8 cellular contexts compared by ENCODE assay signal in genomic region chr19:17309198-17309961, GRCh38. TPM values are rescaled to one million over a fixed set of nuclear protein-coding genes. Genes with fewer than 3 reads are reported as not detected.
DNase-seq lines count a peak whose midpoint lies in the region; ATAC-seq lines count a peak whose summit lies in the region.

Gene DDA1 (plus strand): TSS chr19:17309563. CDS start chr19:17309655, 92 bp downstream.

- peak within 1 kb of the TSS; percentile 95 to 99 (median 97) for H3K4me3 Mint-ChIP-seq in CD4-positive, alpha-beta memory T cell

- peak; percentile 97 to 100 (median 99) for DNase-seq in CD4-positive, alpha-beta memory T cell
- peak; percentile 98 for DNase-seq in HT-29 (ENCODE audit: low spot score)
- peak; percentile 99 for DNase-seq in NOMO-1 (lab: John Stamatoyannopoulos, UW; ENCODE audit: unreplicated experiment in 2 of 2)
- peak; percentile 99 to 100 (median 99) for DNase-seq in effector memory CD4-positive, alpha-beta T cell
- DNase-seq in lung microvascular endothelial cell (ENCODE audit: low read depth in 2 of 2), result peak; percentile 100
- DNase-seq in stimulated activated CD4-positive, alpha-beta T cell treated with anti-CD3 and anti-CD28 coated beads, TNF-alpha, amount 100 ng/mL, for 48 hours (ENCODE audit: low read depth in 3 of 3), result peak; percentile 97 to 99 (median 98)

- peak within 1 kb of the TSS; percentile 78 to 97 (median 97) for H3K27ac Mint-ChIP-seq in CD4-positive, alpha-beta memory T cell

- peak within 1 kb of the TSS; percentile 82 for H3K27ac ChIP-seq in CD4-positive, alpha-beta memory T cell (ENCODE audit: low read depth, low read length)
- H3K27ac ChIP-seq in effector memory CD4-positive, alpha-beta T cell (ENCODE audit: insufficient read depth, low read length, poor library complexity, severe bottlenecking), result peak within 1 kb of the TSS; percentile 83

- H3K4me3 ChIP-seq in CD4-positive, alpha-beta memory T cell (ENCODE audit: low read length in 2 of 2), result peak within 1 kb of the TSS; percentile 81 to 82
- peak within 1 kb of the TSS; percentile 76 for H3K4me3 ChIP-seq in effector memory CD4-positive, alpha-beta T cell (ENCODE audit: insufficient read depth, low read depth, low read length, poor library complexity, severe bottlenecking)

- H3K4me1 Mint-ChIP-seq in CD4-positive, alpha-beta memory T cell, result peaks cover 26 to 65% (median 45%) of the 10 kb centered on the region in 4 donors

- no peaks in the 10 kb centered on the region for H3K9me3 ChIP-seq in CD4-positive, alpha-beta memory T cell (ENCODE audit: control insufficient read depth in 1 of 2, low read length in 2 of 2)
- no peaks in the 10 kb centered on the region for H3K9me3 ChIP-seq in effector memory CD4-positive, alpha-beta T cell (ENCODE audit: control insufficient read depth, low read length)

- CTCF ChIA-PET in CD4-positive, alpha-beta memory T cell (lab: Charles Lee; ENCODE audit: partially characterized antibody), result interaction anchor here (0.8 to 2.0 kb wide), 10 partner anchors 12 to 157 kb away, joined by 3 to 8 read pairs (median 4); partner anchors contain the start of genes ANO8, BABAM1 and MVB12A
- CTCF ChIA-PET in activated CD8-positive, alpha-beta memory T cell treated with anti-CD3 and anti-CD28 coated beads for 36 hours (lab: Charles Lee), result interaction anchor here (0.5 to 1.4 kb wide), 8 partner anchors 11 to 325 kb away, joined by 3 to 6 read pairs (median 3); partner anchors contain the start of gene ANO8

- H3K4me1 ChIP-seq in CD4-positive, alpha-beta memory T cell (ENCODE audit: insufficient read depth, low read length), result peaks cover 51% of the 10 kb centered on the region
- peaks cover 28% of the 10 kb centered on the region for H3K4me1 ChIP-seq in effector memory CD4-positive, alpha-beta T cell (ENCODE audit: control insufficient read depth, insufficient read depth, low read length, poor library complexity, severe bottlenecking)

- H3K9me3 Mint-ChIP-seq in CD4-positive, alpha-beta memory T cell, result no peaks in the 10 kb centered on the region

- ATAC-seq in GM19467 (IDR thresholded peaks at IDR 0.05; ENCODE audit: unreplicated experiment), result peak; percentile 41

- peaks cover 17% of the 10 kb centered on the region for H3K36me3 ChIP-seq in CD4-positive, alpha-beta memory T cell (ENCODE audit: insufficient read depth, low read length)
- peaks cover 16% of the 10 kb centered on the region for H3K36me3 ChIP-seq in effector memory CD4-positive, alpha-beta T cell (ENCODE audit: control insufficient read depth, insufficient read depth, low read length)

- intact Hi-C loops in CD4-positive, alpha-beta memory T cell (cut with micrococcal nuclease), result loop anchor here (1.0 to 5.0 kb wide), 4 partner anchors 28 to 98 kb away; partner anchors contain the start of genes BABAM1, BST2, GTPBP3 and OCEL1

- H3K27me3 Mint-ChIP-seq in CD4-positive, alpha-beta memory T cell, result no peaks in the 10 kb centered on the region

- POLR2A ChIA-PET in CD4-positive, alpha-beta memory T cell (lab: Charles Lee; ENCODE audit: partially characterized antibody), result interaction anchor here (0.7 to 3.7 kb wide), 18 partner anchors 8 to 234 kb away, joined by 3 to 54 read pairs (median 5); partner anchors contain the start of genes ANO8, BABAM1, HAUS8 and MVB12A
- POLR2A ChIA-PET in activated CD8-positive, alpha-beta memory T cell treated with anti-CD3 and anti-CD28 coated beads for 36 hours (lab: Charles Lee), result interaction anchor here (0.5 to 1.2 kb wide), 8 partner anchors 19 to 967 kb away, joined by 3 to 4 read pairs (median 3); partner anchors contain the start of genes ANO8 and GTPBP3

- H3K36me3 Mint-ChIP-seq in CD4-positive, alpha-beta memory T cell, result peaks cover 3 to 13% of the 10 kb centered on the region in 2 donors

- H3K27me3 ChIP-seq in CD4-positive, alpha-beta memory T cell (ENCODE audit: insufficient read depth, low read length), result no peaks in the 10 kb centered on the region
- H3K27me3 ChIP-seq in effector memory CD4-positive, alpha-beta T cell (replicated peaks; ENCODE audit: control insufficient read depth, insufficient read depth, low read length, poor library complexity, severe bottlenecking), result no peaks in the 10 kb centered on the region

RNA-seq across cellular contexts. Expression of gene DDA1, which starts in this region (rescaled TPM):
- 10 to 100 TPM; 36.4 to 42.6 TPM for total RNA-seq in CD4-positive, alpha-beta memory T cell
- 10 to 100 TPM; 31.6 to 42.6 TPM for polyA plus RNA-seq in CD4-positive, alpha-beta memory T cell
- total RNA-seq in HT-29 (2014; rRNA removed; shearing (Covaris generic)), result 24.6 and 32.4 TPM in 2 replicates
- 10 to 100 TPM; 44.1 to 45.9 TPM for total RNA-seq in activated CD8-positive, alpha-beta memory T cell treated with anti-CD3 and anti-CD28 coated beads for 36 hours
- total RNA-seq in lung microvascular endothelial cell, result 16.6 and 20.0 TPM in 2 replicates

Comparison
In these comparisons a context has a peak if more than half of its experiments do, and no peak if none do; other contexts are left out.
1. Peak in every context shown above with its lines: DNase-seq, ATAC-seq, H3K4me3 ChIP-seq and H3K27ac ChIP-seq.